Comparison of ENCODE assay signal across 9 cellular contexts in the genomic region with DNA sequence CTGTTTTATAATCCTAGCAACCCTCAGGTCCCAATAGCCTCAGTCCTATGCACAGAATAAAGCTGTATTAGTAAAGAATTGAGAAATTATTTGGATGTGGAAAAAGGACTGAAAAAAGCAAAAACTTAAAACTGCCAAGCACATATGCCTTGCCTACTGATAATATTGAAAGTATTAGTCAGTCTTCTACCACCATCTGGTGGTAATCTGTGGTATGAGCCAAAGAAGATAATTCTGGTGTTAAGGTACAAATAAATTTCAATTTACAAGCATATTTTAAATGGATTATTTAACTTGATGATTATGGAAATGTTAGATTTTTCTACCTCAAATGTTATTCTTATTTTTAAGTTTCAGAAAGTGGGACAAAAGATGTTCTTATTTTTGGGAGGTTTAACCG.
DNase-seq lines count a peak whose midpoint lies in the region; ATAC-seq, FAIRE-seq and TF ChIP-seq lines count a peak whose summit lies in the region.
"Had no signal": no experiment of that assay in that cellular context is flagged by ENCODE, and none has a peak within 500 bp of the region (broad histone marks: within the 10 kb centered on the region; RNA-seq: fewer than 3 reads in every experiment).

No MANE protein-coding gene starts in this region.

- intact Hi-C loops in dorsolateral prefrontal cortex (cut with DNase I), result loop anchor here (5.0 to 10.0 kb wide), 2 partner anchors 1031 to 1034 kb away; no protein-coding TSS in a partner anchor

- peak; percentile 20 for DNase-seq in AG10803 (ENCODE audit: low read depth)
- peak; percentile 1 for DNase-seq in GM18507 (ENCODE audit: extremely low spot score, insufficient read length, low read depth)
- peak; percentile 9 for DNase-seq in NCI-H526 treated with DMSO at 0.1 percent for 48 hours (lab: John Stamatoyannopoulos, UW)
- no peak for DNase-seq in dorsolateral prefrontal cortex
- DNase-seq in neural crest cell (ENCODE audit: low read depth, low spot score), result peak; percentile 12
- DNase-seq in CD8-positive, alpha-beta memory T cell, result no peak

- no peak overlapping the region for H3K4me3 ChIP-seq in AG10803 (ENCODE audit: low read length)
- no peak overlapping the region for H3K4me3 ChIP-seq in dorsolateral prefrontal cortex
- no peak overlapping the region for H3K4me3 ChIP-seq in CD8-positive, alpha-beta memory T cell (ENCODE audit: low read length)

- TF ChIP-seq CTCF in AG10803 (conservative IDR thresholded peaks at IDR 0.05; ENCODE audit: low read length) (peak; percentile 49), dorsolateral prefrontal cortex (IDR thresholded peaks at IDR 0.05 in 54 of 56, conservative IDR thresholded peaks at IDR 0.05 in 2 of 56; ENCODE audit: low read depth in 1 of 56, partially characterized antibody in 56 of 56) (peak; percentile 53 to 96 (median 76)), neural crest cell (conservative IDR thresholded peaks at IDR 0.05) (peak; percentile 94)

- H3K4me1 Mint-ChIP-seq in neural crest cell, result no peaks in the 10 kb centered on the region
- H3K4me1 Mint-ChIP-seq in CD8-positive, alpha-beta memory T cell, result no peaks in the 10 kb centered on the region
- H3K4me1 Mint-ChIP-seq: IgD-negative memory B cell had no signal

- H3K9me3 ChIP-seq in CD8-positive, alpha-beta memory T cell (ENCODE audit: low read length), result no peaks in the 10 kb centered on the region

- H3K27ac ChIP-seq in dorsolateral prefrontal cortex, result no peak overlapping the region
- H3K27ac ChIP-seq in CD8-positive, alpha-beta memory T cell (ENCODE audit: low read depth, low read length), result no peak overlapping the region

- no peaks in the 10 kb centered on the region for H3K36me3 ChIP-seq in CD8-positive, alpha-beta memory T cell (ENCODE audit: insufficient read depth, low read length)

- no peaks in the 10 kb centered on the region for H3K36me3 Mint-ChIP-seq in neural crest cell (ENCODE audit: low read depth)
- H3K36me3 Mint-ChIP-seq in CD8-positive, alpha-beta memory T cell, result no peaks in the 10 kb centered on the region
- H3K36me3 Mint-ChIP-seq: IgD-negative memory B cell had no signal

- CTCF ChIA-PET in CD8-positive, alpha-beta memory T cell (lab: Charles Lee), result no interaction called here

- H3K27ac Mint-ChIP-seq in neural crest cell (ENCODE audit: unreplicated experiment), result no peak overlapping the region
- no peak overlapping the region for H3K27ac Mint-ChIP-seq in CD8-positive, alpha-beta memory T cell
- H3K27ac Mint-ChIP-seq: IgD-negative memory B cell had no signal

- H3K4me1 ChIP-seq in CD8-positive, alpha-beta memory T cell (ENCODE audit: insufficient read depth, low read length), result no peaks in the 10 kb centered on the region

- ATAC-seq in HG03095 (IDR thresholded peaks at IDR 0.05; ENCODE audit: unreplicated experiment), result peak; percentile 70
- no peak for ATAC-seq in esophagus mucosa

- peak; percentile 33 for FAIRE-seq in GM18507 (lab: Jason Lieb, UNC)

- no peaks in the 10 kb centered on the region for H3K27me3 ChIP-seq in dorsolateral prefrontal cortex
- no peaks in the 10 kb centered on the region for H3K27me3 ChIP-seq in CD8-positive, alpha-beta memory T cell (ENCODE audit: insufficient read depth, low read length, poor library complexity, severe bottlenecking)

- POLR2A ChIA-PET in CD8-positive, alpha-beta memory T cell (lab: Charles Lee), result no interaction called here

- no peak overlapping the region for H3K4me3 Mint-ChIP-seq in neural crest cell
- no peak overlapping the region for H3K4me3 Mint-ChIP-seq in CD8-positive, alpha-beta memory T cell
- H3K4me3 Mint-ChIP-seq: IgD-negative memory B cell had no signal

- no peaks in the 10 kb centered on the region for H3K27me3 Mint-ChIP-seq in neural crest cell (ENCODE audit: low read depth)
- no peaks in the 10 kb centered on the region for H3K27me3 Mint-ChIP-seq in CD8-positive, alpha-beta memory T cell
- H3K27me3 Mint-ChIP-seq: IgD-negative memory B cell had no signal

- no peaks in the 10 kb centered on the region for H3K9me3 Mint-ChIP-seq in neural crest cell
- peaks cover 0 to 5% (median 3%) of the 10 kb centered on the region in 5 donors for H3K9me3 Mint-ChIP-seq in CD8-positive, alpha-beta memory T cell

Comparison
In these comparisons a context has a peak if more than half of its experiments do, and no peak if none do; other contexts are left out.
1. DNase-seq: peak in AG10803 (single experiment), GM18507 (single experiment), NCI-H526 treated with DMSO at 0.1 percent for 48 hours (single experiment) and neural crest cell (single experiment); none in dorsolateral prefrontal cortex (0 of 10) and CD8-positive, alpha-beta memory T cell (0 of 5).
2. Peak in every context shown above with its lines, with median percentiles within 50 percentile points of each other: CTCF ChIP-seq.